8 cellular contexts compared by ENCODE assay signal in genomic region chr16:50806099-50807062, GRCh38.
A peak's percentile ranks its signal among the peaks of the same experiment; 100 is the strongest.
DNase-seq lines count a peak whose midpoint lies in the region; ATAC-seq and TF ChIP-seq lines count a peak whose summit lies in the region.

No MANE protein-coding gene starts in this region.

- no peaks in the 10 kb centered on the region for H3K36me3 ChIP-seq in mesodermal cell (ENCODE audit: control insufficient read depth, insufficient read depth, low read length)

- no peaks in the 10 kb centered on the region for H3K4me1 ChIP-seq in mesodermal cell (ENCODE audit: control insufficient read depth, insufficient read depth, low read length, poor library complexity, severe bottlenecking)

- H3K27ac Mint-ChIP-seq in activated CD8-positive, alpha-beta memory T cell treated with anti-CD3 and anti-CD28 coated beads, Interleukin-2, amount 10 ng/mL, durations not matched to agents 7 days and 5 days = peak overlapping the region; percentile 78
- H3K27ac Mint-ChIP-seq in endothelial cell (ENCODE audit: unreplicated experiment) = no peak overlapping the region

- H3K4me1 Mint-ChIP-seq in activated CD8-positive, alpha-beta memory T cell treated with anti-CD3 and anti-CD28 coated beads, Interleukin-2, amount 10 ng/mL, durations not matched to agents 7 days and 5 days = peaks cover 11% of the 10 kb centered on the region
- H3K4me1 Mint-ChIP-seq in endothelial cell (ENCODE audit: unreplicated experiment) = peaks cover 7% of the 10 kb centered on the region

- peak; percentile 80 for DNase-seq in COR-L47 (lab: John Stamatoyannopoulos, UW)
- DNase-seq in HT-29 (ENCODE audit: low spot score) = peak; percentile 94
- DNase-seq in NK-92 (lab: John Stamatoyannopoulos, UW; ENCODE audit: unreplicated experiment) = peak; percentile 12
- peak; percentile 90 for DNase-seq in activated CD8-positive, alpha-beta memory T cell treated with anti-CD3 and anti-CD28 coated beads, Interleukin-2, amount 10 ng/mL, durations not matched to agents 7 days and 5 days
- peak; percentile 82 for DNase-seq in endothelial cell (ENCODE audit: low spot score)
- peak; percentile 56 to 76 for DNase-seq in stimulated activated CD8-positive, alpha-beta memory T cell treated with anti-CD3 and anti-CD28 coated beads, Interleukin-15, amount 100 ng/mL, for 4 hours (ENCODE audit: low read depth in 2 of 2)

- peak; percentile 80 for ATAC-seq in GM21367 (IDR thresholded peaks at IDR 0.05; ENCODE audit: unreplicated experiment)
- ATAC-seq in activated CD8-positive, alpha-beta memory T cell treated with anti-CD3 and anti-CD28 coated beads, Interleukin-2, amount 10 ng/mL, durations not matched to agents 7 days and 5 days = peak; percentile 98

- no peak overlapping the region for H3K27ac ChIP-seq in mesodermal cell (ENCODE audit: low read depth, low read length, severe bottlenecking)

- H3K36me3 Mint-ChIP-seq in activated CD8-positive, alpha-beta memory T cell treated with anti-CD3 and anti-CD28 coated beads, Interleukin-2, amount 10 ng/mL, durations not matched to agents 7 days and 5 days = no peaks in the 10 kb centered on the region
- H3K36me3 Mint-ChIP-seq in endothelial cell (ENCODE audit: low read depth, unreplicated experiment) = no peaks in the 10 kb centered on the region

- CTCF ChIA-PET in activated CD8-positive, alpha-beta memory T cell treated with anti-CD3 and anti-CD28 coated beads, Interleukin-2, amount 10 ng/mL, durations not matched to agents 7 days and 5 days (lab: Charles Lee) = interaction anchor here (0.7 to 4.6 kb wide), 98 partner anchors 9 to 949 kb away, joined by 3 to 136 read pairs (median 5); partner anchors contain the start of genes CNEP1R1, CYLD, HEATR3 and SNX20

- no peaks in the 10 kb centered on the region for H3K27me3 Mint-ChIP-seq in activated CD8-positive, alpha-beta memory T cell treated with anti-CD3 and anti-CD28 coated beads, Interleukin-2, amount 10 ng/mL, durations not matched to agents 7 days and 5 days
- H3K27me3 Mint-ChIP-seq in endothelial cell (ENCODE audit: unreplicated experiment) = peaks cover 3% of the 10 kb centered on the region

- no peaks in the 10 kb centered on the region for H3K9me3 Mint-ChIP-seq in activated CD8-positive, alpha-beta memory T cell treated with anti-CD3 and anti-CD28 coated beads, Interleukin-2, amount 10 ng/mL, durations not matched to agents 7 days and 5 days (ENCODE audit: low read depth)
- H3K9me3 Mint-ChIP-seq in endothelial cell (ENCODE audit: unreplicated experiment) = no peaks in the 10 kb centered on the region

- 22 to 31% methylated on average over 18 to 23 of the region's 26 CpGs for WGBS in mesodermal cell (ENCODE audit: insufficient coverage in 2 of 2), 2 experiments

- peak; percentile 95 for TF ChIP-seq CTCF in endothelial cell (IDR thresholded peaks at IDR 0.05; ENCODE audit: unreplicated experiment)

- peak overlapping the region; percentile 72 for H3K4me3 Mint-ChIP-seq in activated CD8-positive, alpha-beta memory T cell treated with anti-CD3 and anti-CD28 coated beads, Interleukin-2, amount 10 ng/mL, durations not matched to agents 7 days and 5 days
- H3K4me3 Mint-ChIP-seq in endothelial cell (ENCODE audit: unreplicated experiment) = peak overlapping the region; percentile 70

- no peaks in the 10 kb centered on the region for H3K9me3 ChIP-seq in mesodermal cell (ENCODE audit: control insufficient read depth, low read length)

- H3K4me3 ChIP-seq in mesodermal cell (ENCODE audit: extremely low read depth, insufficient read depth, low read length, poor library complexity, severe bottlenecking) = peak overlapping the region; percentile 24

Comparison
In these comparisons a context has a peak if more than half of its experiments do, and no peak if none do; other contexts are left out.
1. DNase-seq: peak in every context shown above with its lines; median percentile 94 in HT-29; 90 in activated CD8-positive, alpha-beta memory T cell treated with anti-CD3 and anti-CD28 coated beads, Interleukin-2, amount 10 ng/mL, durations not matched to agents 7 days and 5 days; 82 in endothelial cell; 80 in COR-L47; 66 in stimulated activated CD8-positive, alpha-beta memory T cell treated with anti-CD3 and anti-CD28 coated beads, Interleukin-15, amount 100 ng/mL, for 4 hours; 12 in NK-92.